In genomic region chr1:29235955-29236742, GRCh38 we compare ENCODE assay signal across 8 cellular contexts. TPM values are rescaled to one million over a fixed set of nuclear protein-coding genes. Genes with fewer than 3 reads are reported as not detected.
A peak's percentile ranks its signal among the peaks of the same experiment; 100 is the strongest.
DNase-seq lines count a peak whose midpoint lies in the region; ATAC-seq and TF ChIP-seq lines count a peak whose summit lies in the region.

Gene PTPRU, plus strand, starts transcription at chr1:29236522. Its CDS starts 123 bp downstream, at chr1:29236645.

- H3K27ac Mint-ChIP-seq in naive B cell: peak within 1 kb of the TSS in 5 of 6 donors; percentile 43 to 78 (median 64)
- H3K27ac Mint-ChIP-seq in stimulated activated effector memory CD8-positive, alpha-beta T cell treated with anti-CD3 and anti-CD28 coated beads, Interleukin-12 subunit alpha, Interleukin-12 subunit beta, amount 100 ng/mL, for 72 hours: peak within 1 kb of the TSS; percentile 15

- peaks cover 23% of the 10 kb centered on the region for H3K4me1 ChIP-seq in PC-9 (replicated peaks; ENCODE audit: insufficient read depth)

- no peaks in the 10 kb centered on the region for H3K27me3 ChIP-seq in PC-9 (ENCODE audit: insufficient read depth, low read depth)

- peaks cover 6 to 11% of the 10 kb centered on the region in 2 donors for H3K36me3 Mint-ChIP-seq in naive B cell
- H3K36me3 Mint-ChIP-seq in stimulated activated effector memory CD8-positive, alpha-beta T cell treated with anti-CD3 and anti-CD28 coated beads, Interleukin-12 subunit alpha, Interleukin-12 subunit beta, amount 100 ng/mL, for 72 hours: peaks cover 9% of the 10 kb centered on the region

- CTCF ChIA-PET in PC-9 (lab: Charles Lee): interaction anchor here (0.5 kb wide), 1 partner anchor 670 kb away, joined by 3 read pairs; no protein-coding TSS in a partner anchor

- BruUV-seq in PC-9 (replicated peaks; lab: Mats Ljungman, UMichigan): no TSS peak

- H3K36me3 ChIP-seq in PC-9 (ENCODE audit: low read depth): no peaks in the 10 kb centered on the region

- peak within 1 kb of the TSS; percentile 97 for H3K4me3 ChIP-seq in PC-9

- no peaks in the 10 kb centered on the region for H3K9me3 ChIP-seq in PC-9 (ENCODE audit: insufficient read depth, low read depth)

- H3K27me3 Mint-ChIP-seq in naive B cell: peaks cover 53 to 64% (median 62%) of the 10 kb centered on the region in 3 donors

- peaks cover 17 to 21% (median 19%) of the 10 kb centered on the region in 3 donors for H3K4me1 Mint-ChIP-seq in naive B cell
- H3K4me1 Mint-ChIP-seq in stimulated activated effector memory CD8-positive, alpha-beta T cell treated with anti-CD3 and anti-CD28 coated beads, Interleukin-12 subunit alpha, Interleukin-12 subunit beta, amount 100 ng/mL, for 72 hours: peaks cover 27% of the 10 kb centered on the region

- H3K9me2 ChIP-seq in PC-9 (ENCODE audit: insufficient read depth): no peaks in the 10 kb centered on the region

- peak within 1 kb of the TSS; percentile 85 to 97 (median 94) for H3K4me3 Mint-ChIP-seq in naive B cell
- peak within 1 kb of the TSS; percentile 76 for H3K4me3 Mint-ChIP-seq in stimulated activated effector memory CD8-positive, alpha-beta T cell treated with anti-CD3 and anti-CD28 coated beads, Interleukin-12 subunit alpha, Interleukin-12 subunit beta, amount 100 ng/mL, for 72 hours

- DNase-seq in ACHN (peak; percentile 67), PC-9 (peak in 1 of 2 experiments; percentile 83), fibroblast of gingiva (ENCODE audit: low read depth) (peak; percentile 57), naive B cell (peak; percentile 80)
- peak; percentile 84 to 92 for DNase-seq in activated T-cell treated with anti-CD3 and anti-CD28 coated beads, Interleukin-2, amount 50 U/mL, for 48 hours
- DNase-seq in stimulated activated effector memory CD8-positive, alpha-beta T cell treated with anti-CD3 and anti-CD28 coated beads, Interleukin-12 subunit alpha, Interleukin-12 subunit beta, amount 100 ng/mL, for 72 hours (ENCODE audit: low spot score in 2 of 2): peak; percentile 94 to 97

- intact Hi-C loops in PC-9 (cut with micrococcal nuclease; ENCODE audit: unreplicated experiment): loop anchor here (2.0 to 10.0 kb wide), 8 partner anchors 86 to 1473 kb away; no protein-coding TSS in a partner anchor

- peaks cover 0 to 2% (median 0%) of the 10 kb centered on the region in 7 donors for H3K9me3 Mint-ChIP-seq in naive B cell
- no peaks in the 10 kb centered on the region for H3K9me3 Mint-ChIP-seq in stimulated activated effector memory CD8-positive, alpha-beta T cell treated with anti-CD3 and anti-CD28 coated beads, Interleukin-12 subunit alpha, Interleukin-12 subunit beta, amount 100 ng/mL, for 72 hours

- POLR2A ChIA-PET in PC-9 (lab: Charles Lee; ENCODE audit: unreplicated experiment): no interaction called here

- peak; percentile 37; the same call in 1 of the 2 replicates for TF ChIP-seq CTCF in PC-9 (conservative IDR thresholded peaks at IDR 0.05)

- ATAC-seq in GM18511 (IDR thresholded peaks at IDR 0.05; ENCODE audit: unreplicated experiment): peak; percentile 71
- peak; percentile 68 for ATAC-seq in HG03521 (IDR thresholded peaks at IDR 0.05; ENCODE audit: unreplicated experiment)
- peak; percentile 79 to 85 for ATAC-seq in naive B cell (ENCODE audit: low read depth in 2 of 2)
- ATAC-seq in stimulated activated effector memory CD8-positive, alpha-beta T cell treated with anti-CD3 and anti-CD28 coated beads, Interleukin-12 subunit alpha, Interleukin-12 subunit beta, amount 100 ng/mL, for 72 hours: peak; percentile 89

- in situ Hi-C loops in ACHN (cut with HindIII; ENCODE audit: low pct_ligation_motif_present, low pct_unique_long_range_greater_than_20kb, low sequenced_read_pairs): no loop called here

- peak within 1 kb of the TSS; percentile 82 for H2AFZ ChIP-seq in PC-9

- H4K20me1 ChIP-seq in PC-9 (ENCODE audit: insufficient read depth): no peaks in the 10 kb centered on the region

- H3K4me2 ChIP-seq in PC-9: peak within 1 kb of the TSS; percentile 92

- H3K27ac ChIP-seq in PC-9: peak within 1 kb of the TSS; percentile 72

- peaks cover 23% of the 10 kb centered on the region for H3K79me2 ChIP-seq in PC-9 (ENCODE audit: low read depth)

- peaks cover 11% of the 10 kb centered on the region for H3F3A ChIP-seq in PC-9 (ENCODE audit: insufficient read depth, low read depth)

RNA-seq across cellular contexts. Expression of gene PTPRU, which starts in this region (rescaled TPM):
- total RNA-seq in PC-9 (2021): 31.4 and 44.3 TPM in 2 replicates
- not detected for polyA plus RNA-seq in naive B cell (ENCODE audit: low read depth in 6 of 6)

Comparison
In these comparisons a context has a peak if more than half of its experiments do, and no peak if none do; other contexts are left out.
1. Peak in DNase-seq and ATAC-seq in naive B cell; RNA of the gene not detected or under 1 TPM.